Comparison of ENCODE assay signal across 24 cellular contexts in genomic region chr4:139624441-139625130, GRCh38.
"Had no signal": no experiment of that assay in that cellular context is flagged by ENCODE, and none has a peak within 500 bp of the region (broad histone marks: within the 10 kb centered on the region; RNA-seq: fewer than 3 reads in every experiment).

No MANE protein-coding gene starts in this region.

- H3K36me3 Mint-ChIP-seq: activated naive CD4-positive, alpha-beta T cell treated with anti-CD3 and anti-CD28 coated beads, Interleukin-2, amount 10 ng/mL, durations not matched to agents 7 days and 5 days; T-cell had no signal

- ATAC-seq: activated CD4-positive, CD25-positive, alpha-beta regulatory T cell treated with anti-CD3 and anti-CD28 coated beads, Interleukin-2, amount 50 U/mL, for 24 hours; activated CD8-positive, alpha-beta T cell treated with anti-CD3 and anti-CD28 coated beads for 36 hours; activated T-cell treated with anti-CD3 and anti-CD28 coated beads, Interleukin-2, amount 50 U/mL, for 72 hours; PC-3; T-cell had no signal

- H3K36me3 ChIP-seq: adrenal gland had no signal

- H3K4me1 Mint-ChIP-seq: activated naive CD4-positive, alpha-beta T cell treated with anti-CD3 and anti-CD28 coated beads, Interleukin-2, amount 10 ng/mL, durations not matched to agents 7 days and 5 days; activated naive CD8-positive, alpha-beta T cell treated with anti-CD3 and anti-CD28 coated beads, Interleukin-2, amount 10 ng/mL, durations not matched to agents 7 days and 5 days had no signal

- DNase-seq: activated CD4-positive, alpha-beta T cell treated with anti-CD3 and anti-CD28 coated beads for 4 hours; activated CD8-positive, alpha-beta memory T cell treated with anti-CD3 and anti-CD28 coated beads, Interleukin-2, amount 50 U/mL, for 4 hours; activated CD8-positive, alpha-beta T cell treated with anti-CD3 and anti-CD28 coated beads for 36 hours; activated gamma-delta T cell treated with Interleukin-2 at 50 U/mL for 16 hours; activated naive CD4-positive, alpha-beta T cell treated with anti-CD3 and anti-CD28 coated beads, Interleukin-2, amount 10 ng/mL, durations not matched to agents 7 days and 5 days; activated naive CD8-positive, alpha-beta T cell treated with anti-CD3 and anti-CD28 coated beads, Interleukin-2, amount 10 ng/mL, durations not matched to agents 7 days and 5 days; activated T-cell treated with anti-CD3 and anti-CD28 coated beads, Interleukin-2, amount 50 U/mL, for 72 hours; adrenal gland; KG1; NCI-H1048; NCI-H146; NCI-H2029; NCI-H2107; NCI-H2171 treated with DMSO at 0.1 percent for 48 hours; NCI-H226; NCI-H526 treated with DMSO at 0.1 percent for 48 hours; PC-3; SIG-M5; T-cell; T-helper 2 cell; T1000 had no signal

- H3K27me3 ChIP-seq: adrenal gland had no signal

- H3K27ac ChIP-seq: adrenal gland, VCaP had no signal

- H3K4me1 ChIP-seq: adrenal gland had no signal

- H3K9me3 ChIP-seq: adrenal gland had no signal

- H3K27me3 Mint-ChIP-seq: activated CD8-positive, alpha-beta T cell treated with anti-CD3 and anti-CD28 coated beads for 36 hours had no signal

- H3K27ac Mint-ChIP-seq: activated CD8-positive, alpha-beta T cell treated with anti-CD3 and anti-CD28 coated beads for 36 hours; activated naive CD4-positive, alpha-beta T cell treated with anti-CD3 and anti-CD28 coated beads, Interleukin-2, amount 10 ng/mL, durations not matched to agents 7 days and 5 days; activated naive CD8-positive, alpha-beta T cell treated with anti-CD3 and anti-CD28 coated beads, Interleukin-2, amount 10 ng/mL, durations not matched to agents 7 days and 5 days; activated T-cell treated with anti-CD3 and anti-CD28 coated beads, Interleukin-2, amount 50 U/mL, for 72 hours; activated T-helper 2 cell treated with anti-CD3 and anti-CD28 coated beads, Interferon-gamma antibody, Interleukin-2, Interleukin-4, amounts not matched to agents 10 μg/mL and 5 μg/mL and 100 μg/mL, durations not matched to agents 14 hours and 24 hours and 36 hours; T-cell had no signal

- H3K9me3 Mint-ChIP-seq: activated CD8-positive, alpha-beta T cell treated with anti-CD3 and anti-CD28 coated beads for 36 hours; activated naive CD4-positive, alpha-beta T cell treated with anti-CD3 and anti-CD28 coated beads, Interleukin-2, amount 10 ng/mL, durations not matched to agents 7 days and 5 days; activated naive CD8-positive, alpha-beta T cell treated with anti-CD3 and anti-CD28 coated beads, Interleukin-2, amount 10 ng/mL, durations not matched to agents 7 days and 5 days; activated T-cell treated with anti-CD3 and anti-CD28 coated beads, Interleukin-2, amount 50 U/mL, for 72 hours; activated T-helper 2 cell treated with anti-CD3 and anti-CD28 coated beads, Interferon-gamma antibody, Interleukin-2, Interleukin-4, amounts not matched to agents 10 μg/mL and 5 μg/mL and 100 μg/mL, durations not matched to agents 14 hours and 24 hours and 36 hours; T-cell had no signal

- H3K4me3 Mint-ChIP-seq: activated CD8-positive, alpha-beta T cell treated with anti-CD3 and anti-CD28 coated beads for 36 hours; activated naive CD4-positive, alpha-beta T cell treated with anti-CD3 and anti-CD28 coated beads, Interleukin-2, amount 10 ng/mL, durations not matched to agents 7 days and 5 days; activated naive CD8-positive, alpha-beta T cell treated with anti-CD3 and anti-CD28 coated beads, Interleukin-2, amount 10 ng/mL, durations not matched to agents 7 days and 5 days; activated T-cell treated with anti-CD3 and anti-CD28 coated beads, Interleukin-2, amount 50 U/mL, for 72 hours; T-cell had no signal

- H3K4me3 ChIP-seq: adrenal gland had no signal
